ENCODE assay signal across 10 cellular contexts in genomic region chr20:46699651-46700359, GRCh38. TPM values are rescaled to one million over a fixed set of nuclear protein-coding genes. Genes with fewer than 3 reads are reported as not detected.
DNase-seq lines count a peak whose midpoint lies in the region; ATAC-seq and TF ChIP-seq lines count a peak whose summit lies in the region.
"Had no signal": no experiment of that assay in that cellular context is flagged by ENCODE, and none has a peak within 500 bp of the region (broad histone marks: within the 10 kb centered on the region; RNA-seq: fewer than 3 reads in every experiment).

No MANE protein-coding gene starts in this region.

- CTCF ChIA-PET in activated CD8-positive, alpha-beta T cell treated with anti-CD3 and anti-CD28 coated beads, Interleukin-2, amount 10 ng/mL, durations not matched to agents 7 days and 5 days (lab: Charles Lee), result interaction anchor here (0.6 to 1.1 kb wide), 4 partner anchors 10 to 155 kb away, joined by 3 to 5 read pairs (median 4); no protein-coding TSS in a partner anchor

- H3K79me2 ChIP-seq in DOHH2 (ENCODE audit: control insufficient read depth, low read length), result no peaks in the 10 kb centered on the region

- no peak overlapping the region for H3K4me3 ChIP-seq in DOHH2 (ENCODE audit: low read length)
- no peak overlapping the region for H3K4me3 ChIP-seq in effector memory CD4-positive, alpha-beta T cell (ENCODE audit: insufficient read depth, low read depth, low read length, poor library complexity, severe bottlenecking)
- H3K4me3 ChIP-seq: skin epidermis had no signal

- no peak overlapping the region for H3K4me3 Mint-ChIP-seq in activated CD8-positive, alpha-beta T cell treated with anti-CD3 and anti-CD28 coated beads, Interleukin-2, amount 10 ng/mL, durations not matched to agents 7 days and 5 days
- H3K4me3 Mint-ChIP-seq: dendritic cell treated with granulocyte-macrophage colony-stimulating factor and Interleukin-4, amounts not matched to agents 40 ng/mL and 50 ng/mL, for 4 days had no signal

- H4K20me1 ChIP-seq in DOHH2 (ENCODE audit: control insufficient read depth, insufficient read depth, low read depth, low read length), result no peaks in the 10 kb centered on the region

- H3F3A ChIP-seq in DOHH2 (ENCODE audit: control insufficient read depth, insufficient read depth), result no peaks in the 10 kb centered on the region

- H3K9me3 ChIP-seq in DOHH2 (ENCODE audit: control insufficient read depth, insufficient read depth, low read length), result no peaks in the 10 kb centered on the region
- H3K9me3 ChIP-seq in effector memory CD4-positive, alpha-beta T cell (ENCODE audit: control insufficient read depth, low read length), result no peaks in the 10 kb centered on the region

- DNase-seq in Kasumi-1 (lab: John Stamatoyannopoulos, UW) (peak; percentile 28 to 33), left lobe of liver (ENCODE audit: low spot score) (no peak)
- peak; percentile 34 for DNase-seq in activated CD8-positive, alpha-beta T cell treated with anti-CD3 and anti-CD28 coated beads, Interleukin-2, amount 10 ng/mL, durations not matched to agents 7 days and 5 days
- no peak for DNase-seq in stimulated activated CD4-positive, alpha-beta T cell treated with anti-CD3 and anti-CD28 coated beads, Interleukin-2, amount 100 ng/mL, for 48 hours
- no peak for DNase-seq in effector memory CD4-positive, alpha-beta T cell

- POLR2A ChIA-PET in activated CD8-positive, alpha-beta T cell treated with anti-CD3 and anti-CD28 coated beads, Interleukin-2, amount 10 ng/mL, durations not matched to agents 7 days and 5 days (lab: Charles Lee), result no interaction called here

- H3K36me3 ChIP-seq in DOHH2 (ENCODE audit: control insufficient read depth, low read length), result no peaks in the 10 kb centered on the region
- no peaks in the 10 kb centered on the region for H3K36me3 ChIP-seq in effector memory CD4-positive, alpha-beta T cell (ENCODE audit: control insufficient read depth, insufficient read depth, low read length)

- no peaks in the 10 kb centered on the region for H3K36me3 Mint-ChIP-seq in activated CD8-positive, alpha-beta T cell treated with anti-CD3 and anti-CD28 coated beads, Interleukin-2, amount 10 ng/mL, durations not matched to agents 7 days and 5 days (ENCODE audit: low read depth)

- TF ChIP-seq CTCF in DOHH2 (IDR thresholded peaks at IDR 0.05; ENCODE audit: low read depth, low read length, poor library complexity, severe bottlenecking), result peak; percentile 82

- no peak for ATAC-seq in activated CD8-positive, alpha-beta T cell treated with anti-CD3 and anti-CD28 coated beads, Interleukin-2, amount 10 ng/mL, durations not matched to agents 7 days and 5 days
- ATAC-seq in left lobe of liver, result peak; percentile 66
- ATAC-seq in HG02623 (IDR thresholded peaks at IDR 0.05; ENCODE audit: unreplicated experiment), result no peak
- ATAC-seq in GM21723 (IDR thresholded peaks at IDR 0.05; ENCODE audit: unreplicated experiment), result no peak

- no peak overlapping the region for H3K27ac Mint-ChIP-seq in activated CD8-positive, alpha-beta T cell treated with anti-CD3 and anti-CD28 coated beads, Interleukin-2, amount 10 ng/mL, durations not matched to agents 7 days and 5 days
- H3K27ac Mint-ChIP-seq: dendritic cell treated with granulocyte-macrophage colony-stimulating factor and Interleukin-4, amounts not matched to agents 40 ng/mL and 50 ng/mL, for 4 days had no signal

- no peaks in the 10 kb centered on the region for H3K9me2 ChIP-seq in DOHH2 (replicated peaks; ENCODE audit: control insufficient read depth, low read length)

- H3K27me3 ChIP-seq in DOHH2 (ENCODE audit: control insufficient read depth, low read length), result no peaks in the 10 kb centered on the region
- no peaks in the 10 kb centered on the region for H3K27me3 ChIP-seq in effector memory CD4-positive, alpha-beta T cell (replicated peaks; ENCODE audit: control insufficient read depth, insufficient read depth, low read length, poor library complexity, severe bottlenecking)

- no peak overlapping the region for H3K27ac ChIP-seq in DOHH2 (ENCODE audit: low read depth, low read length)
- H3K27ac ChIP-seq in effector memory CD4-positive, alpha-beta T cell (ENCODE audit: insufficient read depth, low read length, poor library complexity, severe bottlenecking), result no peak overlapping the region
- H3K27ac ChIP-seq: skin epidermis had no signal

- H3K4me1 ChIP-seq in DOHH2 (ENCODE audit: control insufficient read depth, low read length), result peaks cover 7% of the 10 kb centered on the region
- no peaks in the 10 kb centered on the region for H3K4me1 ChIP-seq in effector memory CD4-positive, alpha-beta T cell (ENCODE audit: control insufficient read depth, insufficient read depth, low read length, poor library complexity, severe bottlenecking)

- no peak overlapping the region for H3K4me2 ChIP-seq in DOHH2 (ENCODE audit: low read length)

- H3K27me3 Mint-ChIP-seq in activated CD8-positive, alpha-beta T cell treated with anti-CD3 and anti-CD28 coated beads, Interleukin-2, amount 10 ng/mL, durations not matched to agents 7 days and 5 days (ENCODE audit: low read depth), result peaks cover 12% of the 10 kb centered on the region

- H3K4me1 Mint-ChIP-seq in activated CD8-positive, alpha-beta T cell treated with anti-CD3 and anti-CD28 coated beads, Interleukin-2, amount 10 ng/mL, durations not matched to agents 7 days and 5 days (ENCODE audit: low read depth), result no peaks in the 10 kb centered on the region

- H3K9me3 Mint-ChIP-seq in activated CD8-positive, alpha-beta T cell treated with anti-CD3 and anti-CD28 coated beads, Interleukin-2, amount 10 ng/mL, durations not matched to agents 7 days and 5 days (ENCODE audit: insufficient read depth), result no peaks in the 10 kb centered on the region
- H3K9me3 Mint-ChIP-seq: dendritic cell treated with granulocyte-macrophage colony-stimulating factor and Interleukin-4, amounts not matched to agents 40 ng/mL and 50 ng/mL, for 4 days had no signal

RNA-seq across cellular contexts. Expression of gene SLC2A10, which starts 9.6 kb away (rescaled TPM):
- not detected for total RNA-seq in activated CD8-positive, alpha-beta T cell treated with anti-CD3 and anti-CD28 coated beads, Interleukin-2, amount 10 ng/mL, durations not matched to agents 7 days and 5 days
- total RNA-seq in left lobe of liver, result 44.8 TPM

RNA-seq across cellular contexts. Expression of gene TP53RK, which starts 10.6 kb away (rescaled TPM):
- 10 to 100 TPM; 15.8 to 15.9 TPM for total RNA-seq in activated CD8-positive, alpha-beta T cell treated with anti-CD3 and anti-CD28 coated beads, Interleukin-2, amount 10 ng/mL, durations not matched to agents 7 days and 5 days
- total RNA-seq in left lobe of liver, result 3.2 TPM

RNA-seq across cellular contexts. Expression of gene SLC13A3, which starts 48.5 kb away (rescaled TPM):
- total RNA-seq in activated CD8-positive, alpha-beta T cell treated with anti-CD3 and anti-CD28 coated beads, Interleukin-2, amount 10 ng/mL, durations not matched to agents 7 days and 5 days, result not detected
- total RNA-seq in left lobe of liver, result 7.1 TPM

Comparison
In these comparisons a context has a peak if more than half of its experiments do, and no peak if none do; other contexts are left out.
1. DNase-seq: peak in Kasumi-1 (2 of 2) and activated CD8-positive, alpha-beta T cell treated with anti-CD3 and anti-CD28 coated beads, Interleukin-2, amount 10 ng/mL, durations not matched to agents 7 days and 5 days (single experiment); none in left lobe of liver (single experiment), stimulated activated CD4-positive, alpha-beta T cell treated with anti-CD3 and anti-CD28 coated beads, Interleukin-2, amount 100 ng/mL, for 48 hours (0 of 2) and effector memory CD4-positive, alpha-beta T cell (0 of 3).
2. RNA of gene SLC2A10, which starts 9.6 kb away (total RNA-seq): 44.8 TPM in left lobe of liver (single experiment); not detected in activated CD8-positive, alpha-beta T cell treated with anti-CD3 and anti-CD28 coated beads, Interleukin-2, amount 10 ng/mL, durations not matched to agents 7 days and 5 days; every median in the first group is over 10 times any median in the second.